1 cellular context compared by ENCODE assay signal in the genomic region with DNA sequence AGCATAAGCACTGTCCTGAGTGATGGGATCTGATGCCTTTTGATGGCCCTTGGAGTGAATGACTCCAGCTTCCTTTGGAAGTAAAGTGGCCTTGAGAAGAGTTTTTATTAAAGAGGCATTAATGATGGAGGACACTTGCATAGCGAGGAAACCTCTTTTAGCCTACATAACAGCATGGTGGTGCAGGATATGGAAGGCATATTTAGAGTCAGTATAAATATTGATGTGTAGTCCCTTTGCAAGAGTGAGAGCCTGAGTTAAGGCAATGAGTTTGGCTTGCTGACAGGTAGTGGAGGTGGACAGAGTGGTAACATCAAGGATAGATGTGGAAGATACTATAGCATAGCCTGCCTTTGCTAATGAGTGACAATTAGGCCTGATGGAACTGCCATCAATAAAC. TPM values are rescaled to one million over a fixed set of nuclear protein-coding genes. Genes with fewer than 3 reads are reported as not detected.
"Had no signal": no experiment of that assay in that cellular context is flagged by ENCODE, and none has a peak within 500 bp of the region (broad histone marks: within the 10 kb centered on the region; RNA-seq: fewer than 3 reads in every experiment).

No MANE protein-coding gene starts in this region.

RNA-seq across cellular contexts. Expression of gene XIST, which starts 48.4 kb away (rescaled TPM):
- polyA plus RNA-seq: foreskin keratinocyte had no signal
